26 cellular contexts compared by ENCODE assay signal in genomic region chr12:27686147-27686546, GRCh38. TPM values are rescaled to one million over a fixed set of nuclear protein-coding genes. Genes with fewer than 3 reads are reported as not detected.
"Had no signal": no experiment of that assay in that cellular context is flagged by ENCODE, and none has a peak within 500 bp of the region (broad histone marks: within the 10 kb centered on the region; RNA-seq: fewer than 3 reads in every experiment).

No MANE protein-coding gene starts in this region.

- H3K27ac Mint-ChIP-seq: mesothelial cell of epicardium; naive thymus-derived CD4-positive, alpha-beta T cell; natural killer cell treated with Interleukin-12 subunit alpha and Interleukin-12 subunit beta and Interleukin-15 and Interleukin-18, amount 100 ng/mL, for 72 hours; progenitor cell of endocrine pancreas; stimulated activated naive B cell treated with anti-CD40 and anti-IgM and Interleukin-4, amounts not matched to agents 10 μg/mL and 1 μg/mL and 100 μg/mL, for 72 hours; type B pancreatic cell had no signal

- H3K36me3 ChIP-seq: ovary, uterus had no signal

- H3K27me3 ChIP-seq: heart right ventricle, hepatocyte, ovary, right atrium auricular region, right lobe of liver, suprapubic skin, tibial artery, uterus had no signal

- H3K27ac ChIP-seq: hepatocyte, left ventricle myocardium inferior, ovary, right atrium auricular region, right lobe of liver, suprapubic skin, thoracic aorta, tibial artery, uterus had no signal

- ATAC-seq: heart right ventricle; left cardiac atrium; naive thymus-derived CD4-positive, alpha-beta T cell; natural killer cell treated with Interleukin-12 subunit alpha and Interleukin-12 subunit beta and Interleukin-15 and Interleukin-18, amount 100 ng/mL, for 72 hours; right lobe of liver; stimulated activated naive B cell treated with anti-CD40 and anti-IgM and Interleukin-4, amounts not matched to agents 10 μg/mL and 1 μg/mL and 100 μg/mL, for 72 hours; stimulated activated naive CD8-positive, alpha-beta T cell treated with anti-CD3 and anti-CD28 coated beads, Interleukin-15, Interleukin-2, amounts not matched to agents 100 U/mL and 50 U/mL, for 24 hours had no signal

- H3K4me2 ChIP-seq: hepatocyte, smooth muscle cell had no signal

- FAIRE-seq: keratinocyte had no signal

- H3K4me3 Mint-ChIP-seq: mesothelial cell of epicardium; naive thymus-derived CD4-positive, alpha-beta T cell; natural killer cell treated with Interleukin-12 subunit alpha and Interleukin-12 subunit beta and Interleukin-15 and Interleukin-18, amount 100 ng/mL, for 72 hours; stimulated activated naive B cell treated with anti-CD40 and anti-IgM and Interleukin-4, amounts not matched to agents 10 μg/mL and 1 μg/mL and 100 μg/mL, for 72 hours; type B pancreatic cell had no signal

- H3K9me3 ChIP-seq: heart right ventricle, left ventricle myocardium inferior, ovary, right atrium auricular region, right lobe of liver, suprapubic skin, thoracic aorta, tibial artery, uterus had no signal

- H3K4me3 ChIP-seq: heart right ventricle, hepatocyte, left ventricle myocardium inferior, lung, ovary, right atrium auricular region, right lobe of liver, smooth muscle cell, suprapubic skin, thoracic aorta, tibial artery, uterus had no signal

- DNase-seq: heart right ventricle; kidney glomerular epithelial cell; left cardiac atrium; left ventricle myocardium inferior; mesendoderm; naive thymus-derived CD4-positive, alpha-beta T cell; ovary; right lobe of liver; stimulated activated CD4-positive, alpha-beta T cell treated with anti-CD3 and anti-CD28 coated beads, Interleukin-1b, Interleukin-23, amount 100 ng/mL, for 48 hours; stimulated activated CD4-positive, alpha-beta T cell treated with anti-CD3 and anti-CD28 coated beads, Interleukin-2, amount 100 ng/mL, for 48 hours; stimulated activated naive B cell treated with anti-CD40 and anti-IgM and Interleukin-4, amounts not matched to agents 10 μg/mL and 1 μg/mL and 100 μg/mL, for 72 hours; stimulated activated naive CD8-positive, alpha-beta T cell treated with anti-CD3 and anti-CD28 coated beads, Interleukin-15, Interleukin-2, amounts not matched to agents 100 U/mL and 50 U/mL, for 24 hours; tibial artery; uterus had no signal

- H3K36me3 Mint-ChIP-seq: natural killer cell treated with Interleukin-12 subunit alpha and Interleukin-12 subunit beta and Interleukin-15 and Interleukin-18, amount 100 ng/mL, for 72 hours had no signal

- H3K27me3 Mint-ChIP-seq: naive thymus-derived CD4-positive, alpha-beta T cell; natural killer cell treated with Interleukin-12 subunit alpha and Interleukin-12 subunit beta and Interleukin-15 and Interleukin-18, amount 100 ng/mL, for 72 hours; progenitor cell of endocrine pancreas; stimulated activated naive B cell treated with anti-CD40 and anti-IgM and Interleukin-4, amounts not matched to agents 10 μg/mL and 1 μg/mL and 100 μg/mL, for 72 hours; type B pancreatic cell had no signal

- H3K4me1 Mint-ChIP-seq: mesothelial cell of epicardium; naive thymus-derived CD4-positive, alpha-beta T cell had no signal

- H3K9me3 Mint-ChIP-seq: mesothelial cell of epicardium; naive thymus-derived CD4-positive, alpha-beta T cell; natural killer cell treated with Interleukin-12 subunit alpha and Interleukin-12 subunit beta and Interleukin-15 and Interleukin-18, amount 100 ng/mL, for 72 hours; stimulated activated naive B cell treated with anti-CD40 and anti-IgM and Interleukin-4, amounts not matched to agents 10 μg/mL and 1 μg/mL and 100 μg/mL, for 72 hours; type B pancreatic cell had no signal

- H3K4me1 ChIP-seq: heart right ventricle, left ventricle myocardium inferior, right atrium auricular region, right lobe of liver, suprapubic skin, tibial artery, uterus had no signal

RNA-seq across cellular contexts. Expression of gene REP15, which starts 10.1 kb away (rescaled TPM):
- total RNA-seq: mononuclear cell had no signal
- polyA plus RNA-seq: naive thymus-derived CD4-positive, alpha-beta T cell had no signal
